Comparison of ENCODE assay signal across 21 cellular contexts in genomic region chr17:1742371-1743093, GRCh38. TPM values are rescaled to one million over a fixed set of nuclear protein-coding genes. Genes with fewer than 3 reads are reported as not detected.
DNase-seq lines count a peak whose midpoint lies in the region; ATAC-seq, FAIRE-seq and TF ChIP-seq lines count a peak whose summit lies in the region.
"Had no signal": no experiment of that assay in that cellular context is flagged by ENCODE, and none has a peak within 500 bp of the region (broad histone marks: within the 10 kb centered on the region; RNA-seq: fewer than 3 reads in every experiment).

SERPINF2 (plus strand) TSS chr17:1742871; CDS start chr17:1744996, 2,125 bp downstream.

- SMC1A ChIA-PET in GM12878 (lab: Charles Lee; ENCODE audit: uncharacterized antibody, unreplicated experiment), result no interaction called here

- no peak within 1 kb of the TSS for H3T11ph ChIP-seq in H9 (ENCODE audit: low read length)

- WGBS in H9 (ENCODE audit: extremely low coverage, insufficient read length, low lambda C conversion rate), result no CpG with 5 or more reads among the region's 10 CpGs
- WGBS in GM12878 (ENCODE audit: insufficient coverage, insufficient replicate concordance, low lambda C conversion rate, missing lambda C conversion rate), result 4% methylated on average over 7 of the region's 10 CpGs
- 26% methylated on average over 10 of the region's 10 CpGs for WGBS in liver

- H4K20me1 ChIP-seq in H9 (ENCODE audit: control insufficient read depth, insufficient read depth, insufficient read length), result no peaks in the 10 kb centered on the region
- H4K20me1 ChIP-seq in GM12878 (ENCODE audit: control insufficient read depth, insufficient read depth), result no peaks in the 10 kb centered on the region

- no peak within 1 kb of the TSS for H2AFZ ChIP-seq in H9 (ENCODE audit: low read length)
- no peak within 1 kb of the TSS for H2AFZ ChIP-seq in GM12878 (ENCODE audit: control insufficient read depth, low read depth, low read length)

- no peak for TF ChIP-seq RAD21 in GM12878 (IDR thresholded peaks at IDR 0.05; ENCODE audit: insufficient read depth, low read depth, low read length)
- peak in 1 of 2 donors; percentile 52 for TF ChIP-seq RAD21 in liver (IDR thresholded peaks at IDR 0.05)

- no peak within 1 kb of the TSS for H2BK12ac ChIP-seq in H9 (ENCODE audit: insufficient read length, low read depth, low read length)

- H3K4me2 ChIP-seq in H9 (ENCODE audit: insufficient read depth, insufficient read length, low read length) (no peak within 1 kb of the TSS), GM12878 (ENCODE audit: control insufficient read depth, insufficient read depth) (no peak within 1 kb of the TSS)

- no peak within 1 kb of the TSS for H4K91ac ChIP-seq in H9 (ENCODE audit: insufficient read length, low read depth, low read length)

- CTCF ChIA-PET in GM12878 (lab: Yijun Ruan, JAX), result no interaction called here

- peaks cover 0 to 2% (median 0%) of the 10 kb centered on the region in 3 experiments; a peak in 1 of 7 replicates for H3K36me3 Mint-ChIP-seq in H9 (ENCODE audit: insufficient read depth in 1 of 3, low read depth in 3 of 3)
- H3K36me3 Mint-ChIP-seq in stimulated activated memory B cell treated with anti-CD40 and anti-IgM and Interleukin-4, amounts not matched to agents 10 μg/mL and 1 μg/mL and 100 μg/mL, for 72 hours, result peaks cover 12% of the 10 kb centered on the region

- ATAC-seq in GM12878, result peak; percentile 17; the same call in 1 of the 3 replicates
- ATAC-seq in stimulated activated memory B cell treated with anti-CD40 and anti-IgM and Interleukin-4, amounts not matched to agents 10 μg/mL and 1 μg/mL and 100 μg/mL, for 72 hours, result peak; percentile 36
- no peak for ATAC-seq in HG02571 (IDR thresholded peaks at IDR 0.05; ENCODE audit: unreplicated experiment)
- ATAC-seq in GM18511 (IDR thresholded peaks at IDR 0.05; ENCODE audit: unreplicated experiment), result no peak
- ATAC-seq in esophagus mucosa, result no peak
- ATAC-seq: activated CD8-positive, alpha-beta T cell treated with anti-CD3 and anti-CD28 coated beads, Interleukin-2, amount 10 ng/mL, durations not matched to agents 7 days and 5 days had no signal

- H3K4ac ChIP-seq in H9 (ENCODE audit: low read depth, low read length), result no peak within 1 kb of the TSS

- H3K4me1 ChIP-seq in H9 (ENCODE audit: insufficient read depth, low read length) (no peaks in the 10 kb centered on the region), GM12878 (ENCODE audit: control insufficient read depth, insufficient read depth, low read length) (no peaks in the 10 kb centered on the region), liver (ENCODE audit: control insufficient read depth in 4 of 4, insufficient read depth in 4 of 4, low read length in 3 of 4) (peaks cover 8 to 41% (median 27%) of the 10 kb centered on the region in 4 donors)
- H3K4me1 ChIP-seq: BE2C, sigmoid colon had no signal

- no peak within 1 kb of the TSS for H2AK5ac ChIP-seq in H9 (ENCODE audit: insufficient read length, low read length)

- H2BK15ac ChIP-seq in H9 (ENCODE audit: low read depth, low read length), result no peak within 1 kb of the TSS

- no peak for TF ChIP-seq CTCF in H9 (conservative IDR thresholded peaks at IDR 0.05)
- TF ChIP-seq CTCF in GM12878 (IDR thresholded peaks at IDR 0.05 in 2 of 3, conservative IDR thresholded peaks at IDR 0.05 in 1 of 3; ENCODE audit: control insufficient read depth in 2 of 3, extremely low read depth in 1 of 3, insufficient read depth in 1 of 3, low read depth in 3 of 3, low read length in 3 of 3), result no peak
- TF ChIP-seq CTCF in liver (IDR thresholded peaks at IDR 0.05; ENCODE audit: low read depth, low read length, missing input control), result no peak
- TF ChIP-seq CTCF in dorsolateral prefrontal cortex (IDR thresholded peaks at IDR 0.05 in 54 of 56, conservative IDR thresholded peaks at IDR 0.05 in 2 of 56; ENCODE audit: low read depth in 1 of 56, partially characterized antibody in 56 of 56), result no peak

- H3K27ac ChIP-seq in H9 (ENCODE audit: insufficient read length, low read depth, low read length) (no peak within 1 kb of the TSS), GM12878 (ENCODE audit: control insufficient read depth, insufficient read depth) (no peak within 1 kb of the TSS), liver (ENCODE audit: low read depth in 1 of 2, low read length in 2 of 2) (peak within 1 kb of the TSS; percentile 79 to 89), dorsolateral prefrontal cortex (no peak within 1 kb of the TSS)
- H3K27ac ChIP-seq: sigmoid colon had no signal

- H3K23ac ChIP-seq in H9 (ENCODE audit: insufficient read length, low read depth, low read length), result no peak within 1 kb of the TSS

- H3K4me3 Mint-ChIP-seq in H9, result no peak within 1 kb of the TSS
- H3K4me3 Mint-ChIP-seq in stimulated activated memory B cell treated with anti-CD40 and anti-IgM and Interleukin-4, amounts not matched to agents 10 μg/mL and 1 μg/mL and 100 μg/mL, for 72 hours, result no peak within 1 kb of the TSS
- H3K4me3 Mint-ChIP-seq: activated CD8-positive, alpha-beta T cell treated with anti-CD3 and anti-CD28 coated beads, Interleukin-2, amount 10 ng/mL, durations not matched to agents 7 days and 5 days; endodermal cell; memory B cell had no signal

- no peak within 1 kb of the TSS for H3K27ac Mint-ChIP-seq in H9
- H3K27ac Mint-ChIP-seq in stimulated activated memory B cell treated with anti-CD40 and anti-IgM and Interleukin-4, amounts not matched to agents 10 μg/mL and 1 μg/mL and 100 μg/mL, for 72 hours, result peak within 1 kb of the TSS; percentile 60
- H3K27ac Mint-ChIP-seq: endodermal cell, memory B cell had no signal

- H2BK5ac ChIP-seq in H9 (ENCODE audit: insufficient read length, low read length), result no peak within 1 kb of the TSS

- H3K79me1 ChIP-seq in H9 (ENCODE audit: insufficient read depth, low read depth, low read length, poor library complexity, severe bottlenecking), result no peaks in the 10 kb centered on the region

- H3K9ac ChIP-seq in H9 (ENCODE audit: extremely low read depth, insufficient read length, low read length), result no peak within 1 kb of the TSS
- no peak within 1 kb of the TSS for H3K9ac ChIP-seq in GM12878 (ENCODE audit: control insufficient read depth, insufficient read depth, low read length)
- peak within 1 kb of the TSS; percentile 66 to 87 for H3K9ac ChIP-seq in liver (ENCODE audit: low read depth in 1 of 2, low read length in 2 of 2)

- H4K8ac ChIP-seq in H9 (replicated peaks; ENCODE audit: insufficient read length, low read depth, low read length), result no peak within 1 kb of the TSS

- H3K14ac ChIP-seq in H9 (ENCODE audit: insufficient read depth, low read length), result peak within 1 kb of the TSS; percentile 24; the same call in 1 of the 2 replicates

- POLR2A ChIA-PET in GM12878 (lab: Charles Lee), result interaction anchor here (0.5 kb wide), 1 partner anchor 213 kb away, joined by 7 read pairs; no protein-coding TSS in a partner anchor

- RAD21 ChIA-PET in GM12878 (lab: Charles Lee; ENCODE audit: unreplicated experiment), result no interaction called here

- H3K4me1 Mint-ChIP-seq in H9, result peaks cover 4 to 6% of the 10 kb centered on the region in 2 experiments; a peak in 3 of 4 replicates
- no peaks in the 10 kb centered on the region for H3K4me1 Mint-ChIP-seq in stimulated activated memory B cell treated with anti-CD40 and anti-IgM and Interleukin-4, amounts not matched to agents 10 μg/mL and 1 μg/mL and 100 μg/mL, for 72 hours

- H3K27me3 ChIP-seq in H9 (ENCODE audit: insufficient read depth, low read length) (no peaks in the 10 kb centered on the region), GM12878 (replicated peaks in 1 of 2; ENCODE audit: control insufficient read depth in 2 of 2, insufficient read depth in 2 of 2, low read length in 1 of 2) (no peaks in the 10 kb centered on the region), liver (ENCODE audit: control insufficient read depth in 4 of 4, insufficient read depth in 4 of 4, low read length in 3 of 4) (no peaks in the 10 kb centered on the region), dorsolateral prefrontal cortex (no peaks in the 10 kb centered on the region)
- H3K27me3 ChIP-seq: BE2C, Peyer's patch, sigmoid colon had no signal

- no peak within 1 kb of the TSS for H3K56ac ChIP-seq in H9 (ENCODE audit: insufficient read length, low read depth, low read length)

- FAIRE-seq in GM12878 (lab: Jason Lieb, UNC), result no peak
- FAIRE-seq: TTC549 had no signal

- intact Hi-C loops in GM12878 (cut with micrococcal nuclease; ENCODE audit: unreplicated experiment) (no loop called here), dorsolateral prefrontal cortex (cut with DNase I) (no loop called here)

- H4K5ac ChIP-seq in H9 (ENCODE audit: insufficient read length, low read depth, low read length), result no peak within 1 kb of the TSS

- H3K23me2 ChIP-seq in H9 (ENCODE audit: insufficient read length, low read depth, low read length, poor library complexity, severe bottlenecking), result no peaks in the 10 kb centered on the region

- no peak within 1 kb of the TSS for H3K18ac ChIP-seq in H9 (ENCODE audit: insufficient read length, low read depth, low read length)

- H3K79me2 ChIP-seq in H9 (ENCODE audit: insufficient read depth, low read length), result no peaks in the 10 kb centered on the region
- no peaks in the 10 kb centered on the region for H3K79me2 ChIP-seq in GM12878 (ENCODE audit: control insufficient read depth, insufficient read depth, low read length)

- H3K36me3 ChIP-seq in GM12878 (ENCODE audit: control insufficient read depth in 2 of 2, insufficient read depth in 2 of 2, low read length in 1 of 2), result no peaks in the 10 kb centered on the region; a peak in 1 of 4 replicates
- peaks cover 0 to 4% (median 1%) of the 10 kb centered on the region in 4 donors for H3K36me3 ChIP-seq in liver (ENCODE audit: control insufficient read depth in 4 of 4, insufficient read depth in 3 of 4, low read depth in 1 of 4, low read length in 3 of 4)
- H3K36me3 ChIP-seq: BE2C had no signal

- H2BK20ac ChIP-seq in H9 (ENCODE audit: low read depth, low read length, poor library complexity, severe bottlenecking), result no peak within 1 kb of the TSS

- TF ChIP-seq POLR2A in GM12878 (IDR thresholded peaks at IDR 0.05; ENCODE audit: low read depth, low read length), result no peak

- H2BK120ac ChIP-seq in H9 (ENCODE audit: low read depth, low read length, poor library complexity, severe bottlenecking), result no peak within 1 kb of the TSS

- H3K4me3 ChIP-seq in GM12878, result no peak within 1 kb of the TSS
- H3K4me3 ChIP-seq in liver (ENCODE audit: low read depth in 1 of 3, low read length in 3 of 3), result peak within 1 kb of the TSS; percentile 58 to 98 (median 87)
- H3K4me3 ChIP-seq in dorsolateral prefrontal cortex, result no peak within 1 kb of the TSS
- H3K4me3 ChIP-seq: sigmoid colon had no signal

- DNase-seq in H9 (no peak), GM12878 (ENCODE audit: low read depth, low spot score) (no peak), dorsolateral prefrontal cortex (no peak)
- DNase-seq: activated CD8-positive, alpha-beta T cell treated with anti-CD3 and anti-CD28 coated beads, Interleukin-2, amount 10 ng/mL, durations not matched to agents 7 days and 5 days; BE2C; caudate nucleus; DMS153; endodermal cell; IMR-90; MV-4-11; NCI-H526; Peyer's patch; sigmoid colon; stimulated activated CD4-positive, alpha-beta T cell treated with anti-CD3 and anti-CD28 coated beads, Interleukin-2, amount 100 ng/mL, for 24 hours had no signal

- no peak for TF ChIP-seq EP300 in GM12878 (IDR thresholded peaks at IDR 0.05; ENCODE audit: borderline replicate concordance in 1 of 2, control insufficient read depth in 1 of 2, low read depth in 2 of 2, low read length in 2 of 2)

- in situ Hi-C loops in GM12878 (cut with MboI), result no loop called here

- H3K9me3 ChIP-seq in H9 (ENCODE audit: control insufficient read depth, low read depth, low read length) (no peaks in the 10 kb centered on the region), GM12878 (replicated peaks; ENCODE audit: control insufficient read depth, insufficient read depth, low read length) (no peaks in the 10 kb centered on the region), liver (ENCODE audit: control insufficient read depth in 4 of 4, low read length in 3 of 4) (no peaks in the 10 kb centered on the region)
- H3K9me3 ChIP-seq: BE2C, Peyer's patch, sigmoid colon had no signal

- peaks cover 0 to 19% of the 10 kb centered on the region in 2 experiments; a peak in 1 of 5 replicates for H3K9me3 Mint-ChIP-seq in H9
- H3K9me3 Mint-ChIP-seq in stimulated activated memory B cell treated with anti-CD40 and anti-IgM and Interleukin-4, amounts not matched to agents 10 μg/mL and 1 μg/mL and 100 μg/mL, for 72 hours, result no peaks in the 10 kb centered on the region
- H3K9me3 Mint-ChIP-seq: memory B cell had no signal

- H3K27me3 Mint-ChIP-seq in H9 (ENCODE audit: low read depth), result peaks cover 1% of the 10 kb centered on the region; the same call in 1 of the 2 replicates
- H3K27me3 Mint-ChIP-seq in stimulated activated memory B cell treated with anti-CD40 and anti-IgM and Interleukin-4, amounts not matched to agents 10 μg/mL and 1 μg/mL and 100 μg/mL, for 72 hours, result no peaks in the 10 kb centered on the region
- H3K27me3 Mint-ChIP-seq: memory B cell had no signal

- no TSS peak for BruUV-seq in GM12878 (replicated peaks; lab: Mats Ljungman, UMichigan)

RNA-seq across cellular contexts. Expression of gene SERPINF2, which starts in this region (rescaled TPM):
- total RNA-seq in H9 (2021), result 0.50 and 0.68 TPM in 2 replicates
- total RNA-seq in GM12878 (2013; cell fraction: nucleolus; rRNA removed), result 0.20 and 0.46 TPM in 2 replicates
- 0.11 TPM in 1 of 2 replicates, not detected in the other for total RNA-seq in GM12878 (2014; rRNA removed)
- total RNA-seq in GM12878 (2014; rRNA removed; fragmentation: Illumina TruSeq; extraction: Trizol), result 0.04 TPM in 1 of 2 replicates, not detected in the other
- 0.21 and 0.40 TPM in 2 replicates for total RNA-seq in GM12878 (2021)
- not detected for polyA plus RNA-seq in GM12878 (2011; ENCODE audit: low read depth)
- polyA plus RNA-seq in GM12878 (2011; rRNA removed), result 0.14 TPM in 1 of 2 replicates, not detected in the other
- polyA plus RNA-seq in GM12878 (2011; cell fraction: cytosol; rRNA removed), result 0.20 and 0.25 TPM in 2 replicates
- 0.22 and 0.47 TPM in 2 replicates for polyA plus RNA-seq in GM12878 (2011; cell fraction: nucleus; rRNA removed)
- 0.10 and 0.19 TPM in 2 replicates for polyA plus RNA-seq in GM12878 (2012)
- polyA plus RNA-seq in GM12878 (2014; fragmentation: Illumina TruSeq; extraction: Trizol), result not detected in 2 replicates
- not detected for polyA plus RNA-seq in GM12878 (2014; fragmentation: Nextera tagmentation; extraction: Ambion mirVana)
- polyA plus RNA-seq in GM12878 (2014; rRNA removed), result 0.03 TPM in 1 of 2 replicates, not detected in the other
- polyA plus RNA-seq in GM12878 (2016; fragmentation: Nextera tagmentation; extraction: Ambion mirVana), result not detected
- polyA minus RNA-seq in GM12878 (2011; rRNA and poly(A)+ RNA removed), result not detected in 2 replicates
- 0.42 TPM in 1 of 2 replicates, not detected in the other for polyA minus RNA-seq in GM12878 (2011; cell fraction: cytosol; rRNA and poly(A)+ RNA removed)
- polyA minus RNA-seq in GM12878 (2011; cell fraction: nucleus; rRNA and poly(A)+ RNA removed), result not detected in 2 replicates
- 100 to 1,000 TPM; 582 to 768 TPM for total RNA-seq in liver
- 1,000 to 10,000 TPM in 1 of 2 donors, 100 to 1,000 TPM in 1; 477 to 1,248 TPM for polyA plus RNA-seq in liver
- 1 to 10 TPM in 115 of 120 experiments, under 1 TPM in 5; 0.48 to 7.8 (median 2.1) TPM for total RNA-seq in dorsolateral prefrontal cortex
- total RNA-seq in esophagus mucosa, result 2.7 TPM
- total RNA-seq: IMR-90 had no signal
- polyA plus RNA-seq: IMR-90 had no signal

Comparison
In these comparisons a context has a peak if more than half of its experiments do, and no peak if none do; other contexts are left out.
1. RNA of gene SERPINF2 (total RNA-seq): 582 to 768 TPM in liver; 2.7 TPM in esophagus mucosa (single experiment), 0.48 to 7.8 TPM in dorsolateral prefrontal cortex, 0.50 to 0.68 TPM in H9 and 0.04 to 0.46 TPM in GM12878; every median in the first group is over 10 times any median in the second.
2. RNA of gene SERPINF2 (polyA plus RNA-seq): 477 to 1,248 TPM in liver; 0.03 to 0.47 TPM in GM12878; every median in the first group is over 100 times any median in the second.
3. Peak in ATAC-seq in GM12878; RNA of the gene not detected or under 1 TPM.
4. H3K27ac ChIP-seq: peak in liver (2 of 2); none in H9 (single experiment), GM12878 (single experiment) and dorsolateral prefrontal cortex (0 of 59).
5. H3K9ac ChIP-seq: peak in liver (2 of 2); none in H9 (single experiment) and GM12878 (single experiment).
6. H3K4me3 ChIP-seq: peak in liver (3 of 3); none in GM12878 (single experiment) and dorsolateral prefrontal cortex (0 of 59).